ENCODE assay signal across 8 cellular contexts in the genomic region with DNA sequence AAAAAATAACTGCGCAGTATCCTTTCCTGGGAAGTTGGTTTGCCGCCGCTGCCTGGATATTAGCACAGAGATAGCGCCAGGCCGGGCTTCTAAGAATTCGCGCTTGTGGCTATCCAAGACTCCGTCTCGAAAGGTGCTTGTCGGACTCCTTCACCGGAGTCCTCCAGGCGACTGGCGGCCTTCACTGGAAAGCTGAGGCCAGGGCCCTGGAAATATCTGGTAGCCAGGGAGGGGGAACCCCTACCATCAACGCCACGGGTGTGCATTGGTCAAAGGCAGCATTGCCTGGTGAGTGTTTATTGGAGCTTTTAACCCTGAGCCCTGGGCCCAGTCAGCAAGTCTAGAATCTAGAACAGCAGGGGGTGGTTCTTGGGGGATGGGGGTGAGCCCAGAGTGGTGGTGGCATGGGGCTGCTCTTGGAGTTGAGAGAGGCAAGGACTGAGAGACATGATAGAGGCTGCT. TPM values are rescaled to one million over a fixed set of nuclear protein-coding genes. Genes with fewer than 3 reads are reported as not detected.
DNase-seq lines count a peak whose midpoint lies in the region; ATAC-seq and TF ChIP-seq lines count a peak whose summit lies in the region.

No MANE protein-coding gene starts in this region.

- POLR2A ChIA-PET in A673 (lab: Charles Lee; ENCODE audit: low non-redundant PET), result no interaction called here
- POLR2A ChIA-PET in HEK293 (lab: Yijun Ruan, JAX), result interaction anchor here (0.6 kb wide), 2 partner anchors 23 to 1701 kb away, joined by 3 to 4 read pairs; no protein-coding TSS in a partner anchor

- no TSS peak for BruUV-seq in A673 (replicated peaks; lab: Mats Ljungman, UMichigan)

- intact Hi-C loops in A673 (cut with micrococcal nuclease; ENCODE audit: unreplicated experiment), result loop anchor here (5.0 kb wide), 1 partner anchor 322 kb away; a partner anchor contains a TSS
- intact Hi-C loops in esophagus muscularis mucosa (cut with DNase I), result no loop called here

- H3K4me3 ChIP-seq in A673 (ENCODE audit: low read depth, low read length, poor library complexity, severe bottlenecking) (peak overlapping the region; percentile 69), HEK293 (ENCODE audit: low read depth, low read length) (peak overlapping the region; percentile 24), WERI-Rb-1 (ENCODE audit: low read depth, low read length) (peak overlapping the region; percentile 47), esophagus muscularis mucosa (peak overlapping the region; percentile 60 to 75 (median 62)), neutrophil (ENCODE audit: low read depth in 1 of 2, low read length in 1 of 2) (peak overlapping the region; percentile 78 to 95)

- TF ChIP-seq EP300 in esophagus muscularis mucosa (IDR thresholded peaks at IDR 0.05), result no peak

- DNase-seq in A673 (ENCODE audit: low spot score) (no peak), WERI-Rb-1 (peak; percentile 22), esophagus muscularis mucosa (ENCODE audit: extremely low spot score) (peak; percentile 92), NCI-H2029 (lab: John Stamatoyannopoulos, UW) (no peak), NCI-H1694 (lab: John Stamatoyannopoulos, UW) (no peak)

- 41% methylated on average over 15 of the region's 15 CpGs for WGBS in esophagus muscularis mucosa

- H3K9me3 ChIP-seq in A673 (ENCODE audit: low read depth, low read length, poor library complexity, severe bottlenecking), result no peaks in the 10 kb centered on the region
- no peaks in the 10 kb centered on the region for H3K9me3 ChIP-seq in HEK293 (ENCODE audit: control insufficient read depth, insufficient read depth, low read depth, low read length)
- H3K9me3 ChIP-seq in WERI-Rb-1 (ENCODE audit: severe bottlenecking), result peaks cover 10% of the 10 kb centered on the region
- H3K9me3 ChIP-seq in esophagus muscularis mucosa, result no peaks in the 10 kb centered on the region
- no peaks in the 10 kb centered on the region for H3K9me3 ChIP-seq in neutrophil

- TF ChIP-seq CTCF in A673 (conservative IDR thresholded peaks at IDR 0.05; ENCODE audit: low read depth, low read length) (no peak), HEK293 (tag by site-specific recombination; IDR thresholded peaks at IDR 0.05) (no peak), WERI-Rb-1 (IDR thresholded peaks at IDR 0.05; ENCODE audit: low read depth, low read length) (no peak), esophagus muscularis mucosa (IDR thresholded peaks at IDR 0.05) (no peak), neutrophil (IDR thresholded peaks at IDR 0.05) (no peak)

- no peak for ATAC-seq in HG02970 (IDR thresholded peaks at IDR 0.05; ENCODE audit: low FRiP score, unreplicated experiment)

- H3K36me3 ChIP-seq in A673 (ENCODE audit: insufficient read depth, low read length, poor library complexity, severe bottlenecking) (peaks cover 8% of the 10 kb centered on the region), HEK293 (ENCODE audit: control insufficient read depth in 2 of 2, insufficient read depth in 1 of 2, low read length in 2 of 2) (peaks cover 2 to 48% of the 10 kb centered on the region in 2 experiments; a peak in 2 of 3 replicates), WERI-Rb-1 (no peaks in the 10 kb centered on the region; the same call in 1 of the 2 replicates), esophagus muscularis mucosa (peaks cover 9 to 41% (median 31%) of the 10 kb centered on the region in 4 donors), neutrophil (peaks cover 60% of the 10 kb centered on the region)

- CTCF ChIA-PET in A673 (lab: Charles Lee), result interaction anchor here (0.6 kb wide), 1 partner anchor 271 kb away, joined by 5 read pairs; no protein-coding TSS in a partner anchor
- CTCF ChIA-PET in HEK293 (lab: Yijun Ruan, JAX), result interaction anchor here (1.1 kb wide), 1 partner anchor 54 kb away, joined by 3 read pairs; no protein-coding TSS in a partner anchor

- TF ChIP-seq POLR2A in esophagus muscularis mucosa (IDR thresholded peaks at IDR 0.05; ENCODE audit: low read depth), result no peak

- H3K27ac ChIP-seq in A673 (ENCODE audit: low read depth, low read length, poor library complexity, severe bottlenecking) (peak overlapping the region; percentile 48), HEK293 (ENCODE audit: extremely low read depth, low read depth, low read length) (no peak overlapping the region; the same call in 1 of the 2 replicates), WERI-Rb-1 (peak overlapping the region; percentile 56), esophagus muscularis mucosa (replicated peaks in 1 of 4) (peak overlapping the region; percentile 82 to 92 (median 86)), neutrophil (peak overlapping the region; percentile 97)

- H3K4me1 ChIP-seq in A673 (ENCODE audit: insufficient read depth, low read length, poor library complexity, severe bottlenecking), result peaks cover 4% of the 10 kb centered on the region
- H3K4me1 ChIP-seq in HEK293 (ENCODE audit: control insufficient read depth, insufficient read depth, low read length), result 0 out of 2 replicates have a peak, but pooled peaks cover 3% of the 10 kb centered on the region
- peaks cover 3 to 32% (median 28%) of the 10 kb centered on the region in 4 donors for H3K4me1 ChIP-seq in esophagus muscularis mucosa
- H3K4me1 ChIP-seq in neutrophil (ENCODE audit: control insufficient read depth in 1 of 2, insufficient read depth in 1 of 2, low read depth in 1 of 2, low read length in 1 of 2), result peaks cover 12 to 34% of the 10 kb centered on the region in 2 experiments

- H3K27me3 ChIP-seq in A673 (replicated peaks; ENCODE audit: insufficient read depth, low read depth, low read length, poor library complexity) (no peaks in the 10 kb centered on the region), WERI-Rb-1 (ENCODE audit: insufficient read depth, low read depth, severe bottlenecking) (no peaks in the 10 kb centered on the region), esophagus muscularis mucosa (no peaks in the 10 kb centered on the region), neutrophil (no peaks in the 10 kb centered on the region)

TF ChIP-seq in HEK293, 187 proteins besides CTCF, POLR2A, EP300 and RAD21 (continues in another document):
- TF ChIP-seq, protein P1, sequence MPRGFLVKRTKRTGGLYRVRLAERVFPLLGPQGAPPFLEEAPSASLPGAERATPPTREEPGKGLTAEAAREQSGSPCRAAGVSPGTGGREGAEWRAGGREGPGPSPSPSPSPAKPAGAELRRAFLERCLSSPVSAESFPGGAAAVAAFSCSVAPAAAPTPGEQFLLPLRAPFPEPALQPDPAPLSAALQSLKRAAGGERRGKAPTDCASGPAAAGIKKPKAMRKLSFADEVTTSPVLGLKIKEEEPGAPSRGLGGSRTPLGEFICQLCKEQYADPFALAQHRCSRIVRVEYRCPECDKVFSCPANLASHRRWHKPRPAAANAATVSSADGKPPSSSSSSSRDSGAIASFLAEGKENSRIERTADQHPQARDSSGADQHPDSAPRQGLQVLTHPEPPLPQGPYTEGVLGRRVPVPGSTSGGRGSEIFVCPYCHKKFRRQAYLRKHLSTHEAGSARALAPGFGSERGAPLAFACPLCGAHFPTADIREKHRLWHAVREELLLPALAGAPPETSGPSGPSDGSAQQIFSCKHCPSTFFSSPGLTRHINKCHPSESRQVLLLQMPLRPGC (tag by site-specific recombination; IDR thresholded peaks at IDR 0.05), result no peak
- TF ChIP-seq ZBTB48 (tag by site-specific recombination; IDR thresholded peaks at IDR 0.05) (0 out of 2 replicates have a peak, but pooled peaks have one; percentile 38), GLIS1 (tag by site-specific recombination; IDR thresholded peaks at IDR 0.05) (peak; percentile 70), ZNF677 (tag by site-specific recombination; IDR thresholded peaks at IDR 0.05) (peak; percentile 44), ZBTB20 (tag by site-specific recombination; IDR thresholded peaks at IDR 0.05) (peak; percentile 97), ZNF292 (tag by site-specific recombination; IDR thresholded peaks at IDR 0.05; ENCODE audit: borderline replicate concordance, low read depth) (no peak), ZNF335 (tag by site-specific recombination; conservative IDR thresholded peaks at IDR 0.05) (peak; percentile 9; the same call in 1 of the 2 replicates), ZSCAN30 (tag by site-specific recombination; IDR thresholded peaks at IDR 0.05) (0 out of 2 replicates have a peak, but pooled peaks have one; percentile 26), ZNF701 (tag by site-specific recombination; IDR thresholded peaks at IDR 0.05) (no peak), ZIC2 (tag by site-specific recombination; IDR thresholded peaks at IDR 0.05) (peak; percentile 96)
- TF ChIP-seq, protein P2, sequence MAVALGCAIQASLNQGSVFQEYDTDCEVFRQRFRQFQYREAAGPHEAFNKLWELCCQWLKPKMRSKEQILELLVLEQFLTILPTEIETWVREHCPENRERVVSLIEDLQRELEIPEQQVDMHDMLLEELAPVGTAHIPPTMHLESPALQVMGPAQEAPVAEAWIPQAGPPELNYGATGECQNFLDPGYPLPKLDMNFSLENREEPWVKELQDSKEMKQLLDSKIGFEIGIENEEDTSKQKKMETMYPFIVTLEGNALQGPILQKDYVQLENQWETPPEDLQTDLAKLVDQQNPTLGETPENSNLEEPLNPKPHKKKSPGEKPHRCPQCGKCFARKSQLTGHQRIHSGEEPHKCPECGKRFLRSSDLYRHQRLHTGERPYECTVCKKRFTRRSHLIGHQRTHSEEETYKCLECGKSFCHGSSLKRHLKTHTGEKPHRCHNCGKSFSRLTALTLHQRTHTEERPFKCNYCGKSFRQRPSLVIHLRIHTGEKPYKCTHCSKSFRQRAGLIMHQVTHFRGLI (tag by site-specific recombination; IDR thresholded peaks at IDR 0.05), result 0 out of 2 replicates have a peak, but pooled peaks have one; percentile 27

RNA-seq across cellular contexts. Expression of a gene that starts 0.6 kb away (rescaled TPM):
- total RNA-seq in A673 (2021), result 14.9 and 19.9 TPM in 2 replicates
- 10 to 100 TPM in 1 of 4 donors, 1 to 10 TPM in 3; 3.3 to 11.4 (median 7.3) TPM for total RNA-seq in esophagus muscularis mucosa

RNA-seq across cellular contexts. Expression of a gene that starts 7.9 kb away (rescaled TPM):
- total RNA-seq in A673 (2021) (21.7 and 30.4 TPM in 2 replicates), esophagus muscularis mucosa (10 to 100 TPM in 2 of 4 donors, 1 to 10 TPM in 2; 7.3 to 13.4 (median 10.0) TPM)

RNA-seq across cellular contexts. Expression of a gene that starts 21.7 kb away (rescaled TPM):
- total RNA-seq in A673 (2021), result 113 and 133 TPM in 2 replicates
- total RNA-seq in esophagus muscularis mucosa, result 10 to 100 TPM; 53.6 to 81.3 (median 72.0) TPM

RNA-seq across cellular contexts. Expression of a gene that starts 21.8 kb away (rescaled TPM):
- total RNA-seq in A673 (2021) (60.8 and 72.4 TPM in 2 replicates), esophagus muscularis mucosa (10 to 100 TPM; 36.1 to 59.6 (median 51.1) TPM)

RNA-seq across cellular contexts. Expression of a gene that starts 38.0 kb away (rescaled TPM):
- total RNA-seq in A673 (2021), result 58.0 and 67.5 TPM in 2 replicates
- total RNA-seq in esophagus muscularis mucosa, result 10 to 100 TPM; 39.9 to 53.9 (median 48.5) TPM

Comparison
In these comparisons a context has a peak if more than half of its experiments do, and no peak if none do; other contexts are left out.
1. DNase-seq: peak in WERI-Rb-1 (single experiment) and esophagus muscularis mucosa (single experiment); none in A673 (single experiment), NCI-H2029 (single experiment) and NCI-H1694 (single experiment).
2. H3K4me3 ChIP-seq: peak in every context shown above with its lines; median percentile 86 in neutrophil; 69 in A673; 62 in esophagus muscularis mucosa; 47 in WERI-Rb-1; 24 in HEK293.